6 cellular contexts compared by ENCODE assay signal in genomic region chr17:39677581-39678339, GRCh38. TPM values are rescaled to one million over a fixed set of nuclear protein-coding genes. Genes with fewer than 3 reads are reported as not detected.
DNase-seq lines count a peak whose midpoint lies in the region; ATAC-seq and TF ChIP-seq lines count a peak whose summit lies in the region.

No MANE protein-coding gene starts in this region.

- peak; percentile 74 for DNase-seq in NCI-H2107 treated with DMSO at 0.1 percent for 48 hours (lab: John Stamatoyannopoulos, UW; ENCODE audit: unreplicated experiment)
- DNase-seq in caudate nucleus (lab: John Stamatoyannopoulos, UW): peak in 23 of 61 donors; percentile 18 to 77 (median 36)
- peak; percentile 52 for DNase-seq in osteoblast (ENCODE audit: insufficient read length, low spot score, missing footprints)
- no peak for DNase-seq in SK-N-DZ (ENCODE audit: low spot score)
- DNase-seq in hepatic stellate cell (ENCODE audit: low spot score): no peak

- no peak overlapping the region for H3K4me3 ChIP-seq in osteoblast (ENCODE audit: insufficient read depth, low read length)

- ATAC-seq in HG02571 (IDR thresholded peaks at IDR 0.05; ENCODE audit: unreplicated experiment): no peak

- H3K4me2 ChIP-seq in osteoblast (ENCODE audit: insufficient read depth, low read length): no peak overlapping the region

- no peaks in the 10 kb centered on the region for H3K36me3 ChIP-seq in osteoblast (ENCODE audit: insufficient read depth, low read length)

- H3K27ac ChIP-seq in caudate nucleus (ENCODE audit: low read depth, low read length) (peak overlapping the region; percentile 1), osteoblast (ENCODE audit: low read depth, low read length) (no peak overlapping the region)

- H3K79me2 ChIP-seq in osteoblast (ENCODE audit: insufficient read depth, low read length): no peaks in the 10 kb centered on the region

- no peaks in the 10 kb centered on the region for H3K9me3 ChIP-seq in osteoblast (ENCODE audit: low read depth, low read length)

- no peaks in the 10 kb centered on the region for H3K27me3 ChIP-seq in osteoblast (ENCODE audit: insufficient read depth, low read length)

- peaks cover 8% of the 10 kb centered on the region for H4K20me1 ChIP-seq in osteoblast (ENCODE audit: insufficient read depth, low read length)

- no peak for TF ChIP-seq CTCF in osteoblast (IDR thresholded peaks at IDR 0.05; ENCODE audit: extremely low read depth, low read depth, low read length)

- no peaks in the 10 kb centered on the region for H3K4me1 ChIP-seq in osteoblast (ENCODE audit: insufficient read depth, low read length)

- H2AFZ ChIP-seq in osteoblast (ENCODE audit: low read length): no peak overlapping the region

RNA-seq across cellular contexts. Expression of gene PNMT, which starts 9.5 kb away (rescaled TPM):
- total RNA-seq in osteoblast: not detected in 2 replicates
- polyA plus RNA-seq in SK-N-DZ (2014; cell fraction: cytosol; rRNA removed): 2.4 and 3.4 TPM in 2 replicates
- polyA plus RNA-seq in SK-N-DZ (2014; cell fraction: nucleus; rRNA removed): 6.0 and 7.2 TPM in 2 replicates

RNA-seq across cellular contexts. Expression of gene PGAP3, which starts 10.1 kb away (rescaled TPM):
- total RNA-seq in osteoblast: 10.3 and 10.9 TPM in 2 replicates
- 7.3 and 8.6 TPM in 2 replicates for polyA plus RNA-seq in SK-N-DZ (2014; cell fraction: cytosol; rRNA removed)
- polyA plus RNA-seq in SK-N-DZ (2014; cell fraction: nucleus; rRNA removed): 35.0 and 37.2 TPM in 2 replicates

RNA-seq across cellular contexts. Expression of gene TCAP, which starts 12.6 kb away (rescaled TPM):
- total RNA-seq in osteoblast: 0.29 and 0.36 TPM in 2 replicates
- 0.58 and 1.0 TPM in 2 replicates for polyA plus RNA-seq in SK-N-DZ (2014; cell fraction: cytosol; rRNA removed)
- polyA plus RNA-seq in SK-N-DZ (2014; cell fraction: nucleus; rRNA removed): 7.8 and 8.8 TPM in 2 replicates

RNA-seq across cellular contexts. Expression of gene ERBB2, which starts 22.1 kb away (rescaled TPM):
- 40.4 and 44.2 TPM in 2 replicates for total RNA-seq in osteoblast
- polyA plus RNA-seq in SK-N-DZ (2014; cell fraction: cytosol; rRNA removed): 5.2 and 7.0 TPM in 2 replicates
- polyA plus RNA-seq in SK-N-DZ (2014; cell fraction: nucleus; rRNA removed): 27.2 and 37.7 TPM in 2 replicates

RNA-seq across cellular contexts. Expression of gene STARD3, which starts 40.8 kb away (rescaled TPM):
- total RNA-seq in osteoblast: 31.5 and 35.8 TPM in 2 replicates
- polyA plus RNA-seq in SK-N-DZ (2014; cell fraction: cytosol; rRNA removed): 43.9 and 56.0 TPM in 2 replicates
- 112 and 125 TPM in 2 replicates for polyA plus RNA-seq in SK-N-DZ (2014; cell fraction: nucleus; rRNA removed)

Comparison
In these comparisons a context has a peak if more than half of its experiments do, and no peak if none do; other contexts are left out.
1. DNase-seq: peak in NCI-H2107 treated with DMSO at 0.1 percent for 48 hours (single experiment) and osteoblast (single experiment); none in SK-N-DZ (single experiment) and hepatic stellate cell (single experiment).